ENCODE assay signal across 8 cellular contexts in genomic region chr1:160768295-160768657, GRCh38. TPM values are rescaled to one million over a fixed set of nuclear protein-coding genes. Genes with fewer than 3 reads are reported as not detected.
DNase-seq lines count a peak whose midpoint lies in the region; ATAC-seq and FAIRE-seq lines count a peak whose summit lies in the region.

No MANE protein-coding gene starts in this region.

- intact Hi-C loops in left cardiac atrium (cut with DNase I): no loop called here

- ATAC-seq in HG02642 (IDR thresholded peaks at IDR 0.05; ENCODE audit: poor library complexity, unreplicated experiment): peak; percentile 80
- ATAC-seq in left cardiac atrium: peak; percentile 78
- ATAC-seq in HG03571 (IDR thresholded peaks at IDR 0.05; ENCODE audit: unreplicated experiment): no peak

- peak; percentile 99 for FAIRE-seq in GM18507 (lab: Jason Lieb, UNC)

- DNase-seq in GM18507 (ENCODE audit: extremely low spot score, insufficient read length, low read depth) (no peak), NOMO-1 treated with dmso at 0.1 percent for 144 hours (lab: John Stamatoyannopoulos, UW; ENCODE audit: unreplicated experiment) (peak; percentile 57), activated T-cell treated with anti-CD3 and anti-CD28 coated beads for 48 hours (ENCODE audit: low read depth) (peak; percentile 75), left cardiac atrium (peak; percentile 39), NCI-H2029 (lab: John Stamatoyannopoulos, UW) (no peak)
- peak; percentile 77 to 83 for DNase-seq in stimulated activated CD4-positive, alpha-beta T cell treated with anti-CD3 and anti-CD28 coated beads, Interleukin-4, amount 100 ng/mL, for 4 hours

RNA-seq across cellular contexts. Expression of gene LY9, which starts 27.7 kb away (rescaled TPM):
- total RNA-seq in left cardiac atrium: under 1 TPM; 0.65 to 0.71 TPM

RNA-seq across cellular contexts. Expression of gene SLAMF7, which starts 29.2 kb away (rescaled TPM):
- total RNA-seq in left cardiac atrium: 1 to 10 TPM in 1 of 2 donors, under 1 TPM in 1; 0.68 to 1.9 TPM

RNA-seq across cellular contexts. Expression of gene CD48, which starts 56.7 kb away (rescaled TPM):
- 1 to 10 TPM; 1.9 to 5.5 TPM for total RNA-seq in left cardiac atrium

Comparison
In these comparisons a context has a peak if more than half of its experiments do, and no peak if none do; other contexts are left out.
1. DNase-seq: peak in NOMO-1 treated with dmso at 0.1 percent for 144 hours (single experiment), activated T-cell treated with anti-CD3 and anti-CD28 coated beads for 48 hours (single experiment), left cardiac atrium (single experiment) and stimulated activated CD4-positive, alpha-beta T cell treated with anti-CD3 and anti-CD28 coated beads, Interleukin-4, amount 100 ng/mL, for 4 hours (2 of 2); none in GM18507 (single experiment) and NCI-H2029 (single experiment).